ENCODE assay signal across 15 cellular contexts in the genomic region with DNA sequence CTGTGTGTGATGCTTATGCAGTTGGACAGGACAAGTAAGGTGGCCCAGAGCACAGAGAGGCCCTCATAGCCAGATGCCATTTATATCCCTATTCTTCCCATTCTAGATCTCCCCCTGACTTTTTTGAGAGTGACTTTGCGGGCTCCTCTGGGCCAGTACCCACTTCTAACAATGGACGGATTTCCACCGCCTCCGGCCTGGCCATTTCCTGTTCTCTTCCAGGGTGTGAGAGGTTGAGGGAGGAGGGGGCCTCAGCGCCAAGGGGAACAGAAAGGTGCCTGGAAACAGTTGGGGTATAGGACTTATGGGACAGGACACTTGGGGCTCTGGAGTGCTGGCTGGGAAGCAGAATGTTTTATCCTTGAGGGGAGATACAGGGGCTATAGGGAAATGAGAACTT. TPM values are rescaled to one million over a fixed set of nuclear protein-coding genes. Genes with fewer than 3 reads are reported as not detected.
A peak's percentile ranks its signal among the peaks of the same experiment; 100 is the strongest.
DNase-seq lines count a peak whose midpoint lies in the region; ATAC-seq and TF ChIP-seq lines count a peak whose summit lies in the region.
"Had no signal": no experiment of that assay in that cellular context is flagged by ENCODE, and none has a peak within 500 bp of the region (broad histone marks: within the 10 kb centered on the region; RNA-seq: fewer than 3 reads in every experiment).

No MANE protein-coding gene starts in this region.

- H3K9ac ChIP-seq in subcutaneous abdominal adipose tissue (ENCODE audit: low read length in 5 of 5) = peak overlapping the region; percentile 3 to 87 (median 41)

- H3K27ac ChIP-seq in caudate nucleus (ENCODE audit: low read depth, low read length) (peak overlapping the region; percentile 41), lung (ENCODE audit: low read depth in 1 of 2, low read length in 1 of 2) (peak overlapping the region; percentile 71 to 87), subcutaneous abdominal adipose tissue (ENCODE audit: low read depth, low read length) (peak overlapping the region; percentile 71), tibial nerve (peak overlapping the region in 1 of 4 donors; percentile 95)

- H3K36me3 ChIP-seq in lung (ENCODE audit: control insufficient read depth in 2 of 2, insufficient read depth in 2 of 2, low read length in 2 of 2) = peaks cover 14 to 37% of the 10 kb centered on the region in 2 donors
- peaks cover 15 to 53% (median 44%) of the 10 kb centered on the region in 5 donors for H3K36me3 ChIP-seq in subcutaneous abdominal adipose tissue (ENCODE audit: control insufficient read depth in 5 of 5, insufficient read depth in 5 of 5, low read length in 5 of 5)
- H3K36me3 ChIP-seq in tibial nerve = peaks cover 0 to 47% (median 20%) of the 10 kb centered on the region in 3 donors

- peak overlapping the region; percentile 62 for H3K27ac Mint-ChIP-seq in activated CD8-positive, alpha-beta memory T cell treated with anti-CD3 and anti-CD28 coated beads, Interleukin-2, amount 10 ng/mL, durations not matched to agents 7 days and 5 days
- H3K27ac Mint-ChIP-seq: activated B cell treated with CpG ODN at 0.5 μM for 24 hours had no signal

- no peak overlapping the region for H3K4me3 Mint-ChIP-seq in activated CD8-positive, alpha-beta memory T cell treated with anti-CD3 and anti-CD28 coated beads, Interleukin-2, amount 10 ng/mL, durations not matched to agents 7 days and 5 days
- H3K4me3 Mint-ChIP-seq: stimulated activated naive B cell treated with anti-CD40 and anti-IgM and Interleukin-4, amounts not matched to agents 10 μg/mL and 1 μg/mL and 100 μg/mL, for 72 hours had no signal

- no peaks in the 10 kb centered on the region for H3K9me3 Mint-ChIP-seq in activated CD8-positive, alpha-beta memory T cell treated with anti-CD3 and anti-CD28 coated beads, Interleukin-2, amount 10 ng/mL, durations not matched to agents 7 days and 5 days (ENCODE audit: low read depth)
- H3K9me3 Mint-ChIP-seq: activated B cell treated with CpG ODN at 0.5 μM for 24 hours had no signal

- no peak for ATAC-seq in activated CD8-positive, alpha-beta memory T cell treated with anti-CD3 and anti-CD28 coated beads, Interleukin-2, amount 10 ng/mL, durations not matched to agents 7 days and 5 days
- no peak for ATAC-seq in lung (ENCODE audit: insufficient read depth, low FRiP score)
- ATAC-seq: stimulated activated naive B cell treated with anti-CD40 and anti-IgM and Interleukin-4, amounts not matched to agents 10 μg/mL and 1 μg/mL and 100 μg/mL, for 72 hours had no signal

- H3K4me3 ChIP-seq in lung (no peak overlapping the region), subcutaneous abdominal adipose tissue (ENCODE audit: low read depth in 1 of 5, low read length in 5 of 5) (peak overlapping the region in 4 of 5 donors; percentile 86 to 98 (median 88)), tibial nerve (peak overlapping the region in 1 of 4 donors; percentile 70)

- TF ChIP-seq CTCF in lung (IDR thresholded peaks at IDR 0.05; ENCODE audit: control extremely low read depth, extremely low read depth) = no peak
- TF ChIP-seq CTCF in tibial nerve (IDR thresholded peaks at IDR 0.05) = no peak

- no peak for TF ChIP-seq EP300 in tibial nerve (IDR thresholded peaks at IDR 0.05)

- DNase-seq in activated CD8-positive, alpha-beta memory T cell treated with anti-CD3 and anti-CD28 coated beads, Interleukin-2, amount 10 ng/mL, durations not matched to agents 7 days and 5 days = no peak
- DNase-seq in activated CD8-positive, alpha-beta memory T cell treated with anti-CD3 and anti-CD28 coated beads, Interleukin-2, amount 50 U/mL, for 48 hours = no peak
- DNase-seq in caudate nucleus (lab: John Stamatoyannopoulos, UW) = no peak
- no peak for DNase-seq in lung (ENCODE audit: low spot score)
- no peak for DNase-seq in tibial nerve (ENCODE audit: low spot score in 2 of 2)
- no peak for DNase-seq in Kasumi-1 (lab: John Stamatoyannopoulos, UW)
- no peak for DNase-seq in COLO668 (lab: John Stamatoyannopoulos, UW; ENCODE audit: unreplicated experiment)
- DNase-seq: ACHN; activated B cell treated with CpG ODN at 0.5 μM for 24 hours; activated effector memory CD4-positive, alpha-beta T cell treated with Interleukin-2 at 50 U/mL for 16 hours; EL; stimulated activated CD4-positive, alpha-beta T cell treated with anti-CD3 and anti-CD28 coated beads, Interleukin-15, amount 100 ng/mL, for 24 hours; stimulated activated naive B cell treated with anti-CD40 and anti-IgM and Interleukin-4, amounts not matched to agents 10 μg/mL and 1 μg/mL and 100 μg/mL, for 72 hours had no signal

- H3K27me3 ChIP-seq in lung (ENCODE audit: control insufficient read depth, insufficient read depth) = no peaks in the 10 kb centered on the region
- no peaks in the 10 kb centered on the region for H3K27me3 ChIP-seq in subcutaneous abdominal adipose tissue (ENCODE audit: control insufficient read depth in 5 of 5, insufficient read depth in 4 of 5, low read length in 5 of 5)
- H3K27me3 ChIP-seq in tibial nerve = no peaks in the 10 kb centered on the region

- CTCF ChIA-PET in activated CD8-positive, alpha-beta memory T cell treated with anti-CD3 and anti-CD28 coated beads, Interleukin-2, amount 10 ng/mL, durations not matched to agents 7 days and 5 days (lab: Charles Lee) = interaction anchor here (0.6 to 1.3 kb wide), 2 partner anchors 19 to 129 kb away, joined by 3 to 5 read pairs; partner anchors contain the start of gene INO80E

- TF ChIP-seq POLR2A in tibial nerve (IDR thresholded peaks at IDR 0.05) = no peak

- no peaks in the 10 kb centered on the region for H3K27me3 Mint-ChIP-seq in activated CD8-positive, alpha-beta memory T cell treated with anti-CD3 and anti-CD28 coated beads, Interleukin-2, amount 10 ng/mL, durations not matched to agents 7 days and 5 days
- H3K27me3 Mint-ChIP-seq: activated B cell treated with CpG ODN at 0.5 μM for 24 hours; stimulated activated naive B cell treated with anti-CD40 and anti-IgM and Interleukin-4, amounts not matched to agents 10 μg/mL and 1 μg/mL and 100 μg/mL, for 72 hours had no signal

- H3K4me1 ChIP-seq in lung (ENCODE audit: control insufficient read depth in 2 of 2, insufficient read depth in 2 of 2, low read length in 2 of 2) (peaks cover 14 to 31% of the 10 kb centered on the region in 2 donors), subcutaneous abdominal adipose tissue (ENCODE audit: control insufficient read depth in 5 of 5, insufficient read depth in 5 of 5, low read length in 5 of 5) (peaks cover 17 to 82% (median 39%) of the 10 kb centered on the region in 5 donors), tibial nerve (peaks cover 0 to 50% (median 21%) of the 10 kb centered on the region in 4 donors)

- H3K36me3 Mint-ChIP-seq in activated CD8-positive, alpha-beta memory T cell treated with anti-CD3 and anti-CD28 coated beads, Interleukin-2, amount 10 ng/mL, durations not matched to agents 7 days and 5 days = peaks cover 28% of the 10 kb centered on the region

- 60 to 67% methylated on average over 5 of the region's 5 CpGs for WGBS in lung, 2 donors
- 43 to 45% methylated on average over 5 of the region's 5 CpGs for WGBS in tibial nerve, 2 donors

- H3K9me3 ChIP-seq in lung (ENCODE audit: control insufficient read depth in 2 of 2, insufficient read depth in 1 of 2, low read length in 1 of 2) (no peaks in the 10 kb centered on the region), subcutaneous abdominal adipose tissue (ENCODE audit: control insufficient read depth in 5 of 5, low read length in 5 of 5) (no peaks in the 10 kb centered on the region), tibial nerve (no peaks in the 10 kb centered on the region)

- peaks cover 30% of the 10 kb centered on the region for H3K4me1 Mint-ChIP-seq in activated CD8-positive, alpha-beta memory T cell treated with anti-CD3 and anti-CD28 coated beads, Interleukin-2, amount 10 ng/mL, durations not matched to agents 7 days and 5 days

RNA-seq across cellular contexts. Expression of gene TAOK2, which starts 3.4 kb away (rescaled TPM):
- 10 to 100 TPM; 51.1 to 55.3 TPM for total RNA-seq in activated CD8-positive, alpha-beta memory T cell treated with anti-CD3 and anti-CD28 coated beads, Interleukin-2, amount 10 ng/mL, durations not matched to agents 7 days and 5 days
- total RNA-seq in lung = 10 to 100 TPM; 55.3 to 71.8 TPM
- polyA plus RNA-seq in lung = 10 to 100 TPM; 33.8 to 55.5 TPM
- total RNA-seq in tibial nerve = 10 to 100 TPM; 51.3 to 88.8 (median 66.0) TPM

RNA-seq across cellular contexts. Expression of gene TMEM219, which starts 15.2 kb away (rescaled TPM):
- 10 to 100 TPM; 56.9 to 67.6 TPM for total RNA-seq in activated CD8-positive, alpha-beta memory T cell treated with anti-CD3 and anti-CD28 coated beads, Interleukin-2, amount 10 ng/mL, durations not matched to agents 7 days and 5 days
- total RNA-seq in lung = 100 to 1,000 TPM in 1 of 2 donors, 10 to 100 TPM in 1; 56.4 to 141 TPM
- 100 to 1,000 TPM; 127 to 210 TPM for polyA plus RNA-seq in lung
- total RNA-seq in tibial nerve = 100 to 1,000 TPM in 2 of 4 donors, 10 to 100 TPM in 2; 83.1 to 144 (median 103) TPM

RNA-seq across cellular contexts. Expression of gene HIRIP3, which starts 18.4 kb away (rescaled TPM):
- total RNA-seq in activated CD8-positive, alpha-beta memory T cell treated with anti-CD3 and anti-CD28 coated beads, Interleukin-2, amount 10 ng/mL, durations not matched to agents 7 days and 5 days = 10 to 100 TPM; 49.3 to 56.5 TPM
- total RNA-seq in lung (10 to 100 TPM; 16.9 to 22.7 TPM), tibial nerve (10 to 100 TPM; 12.6 to 26.7 (median 22.6) TPM)
- polyA plus RNA-seq in lung = 10 to 100 TPM; 13.1 to 18.4 TPM

RNA-seq across cellular contexts. Expression of gene INO80E, which starts 19.0 kb away (rescaled TPM):
- 100 to 1,000 TPM; 102 to 116 TPM for total RNA-seq in activated CD8-positive, alpha-beta memory T cell treated with anti-CD3 and anti-CD28 coated beads, Interleukin-2, amount 10 ng/mL, durations not matched to agents 7 days and 5 days
- total RNA-seq in lung (10 to 100 TPM; 37.5 to 68.5 TPM), tibial nerve (10 to 100 TPM; 36.6 to 60.4 (median 51.6) TPM)
- polyA plus RNA-seq in lung = 100 to 1,000 TPM in 1 of 2 donors, 10 to 100 TPM in 1; 51.8 to 105 TPM

RNA-seq across cellular contexts. Expression of gene DOC2A, which starts 33.8 kb away (rescaled TPM):
- total RNA-seq in activated CD8-positive, alpha-beta memory T cell treated with anti-CD3 and anti-CD28 coated beads, Interleukin-2, amount 10 ng/mL, durations not matched to agents 7 days and 5 days = under 1 TPM in 1 of 2 experiments, not detected in 1; 0.49 TPM
- total RNA-seq in lung = 1 to 10 TPM; 2.4 to 8.7 TPM
- polyA plus RNA-seq in lung = 1 to 10 TPM; 1.4 to 2.9 TPM
- total RNA-seq in tibial nerve = 1 to 10 TPM in 2 of 4 donors, under 1 TPM in 2; 0.44 to 4.2 (median 1.7) TPM
- total RNA-seq: activated B cell treated with CpG ODN at 0.5 μM for 24 hours, myocyte had no signal
